1 cellular context compared by ENCODE assay signal in genomic region chr9:136442330-136442729, GRCh38.
TF ChIP-seq lines count a peak whose summit lies in the region.

No MANE protein-coding gene starts in this region.

TF ChIP-seq in K562, 482 proteins besides CTCF, POLR2A, EP300 and RAD21:
- no peak for TF ChIP-seq SNIP1 (IDR thresholded peaks at IDR 0.05; ENCODE audit: low read depth)
- TF ChIP-seq POLR2G (IDR thresholded peaks at IDR 0.05; ENCODE audit: low read depth, low read length): peak; percentile 27; the same call in 1 of the 2 replicates
